Comparison of ENCODE assay signal across 1 cellular context in the genomic region with DNA sequence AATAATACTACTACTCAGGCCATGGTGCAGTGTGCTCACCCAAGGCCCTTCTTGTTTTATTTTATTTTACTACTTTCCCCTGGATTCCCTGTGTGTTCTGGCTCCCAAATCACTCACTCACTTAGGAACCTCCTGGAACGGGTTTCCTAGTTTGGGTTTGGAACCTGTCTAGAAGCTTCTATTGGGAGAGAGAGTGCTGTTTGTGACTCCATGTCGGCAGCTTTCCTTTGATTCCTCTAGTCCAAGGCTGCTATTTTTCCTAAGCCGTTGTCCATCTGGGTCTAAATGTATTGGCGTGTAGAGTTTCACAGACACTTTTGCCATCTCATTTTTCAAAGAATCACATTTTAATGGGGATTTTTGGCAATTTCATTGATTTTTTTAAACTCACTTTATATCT.
TF ChIP-seq lines count a peak whose summit lies in the region.

No MANE protein-coding gene starts in this region.

TF ChIP-seq in HepG2, 621 proteins besides CTCF, POLR2A, EP300 and RAD21 (continued from another document):
- TF ChIP-seq, protein P1, sequence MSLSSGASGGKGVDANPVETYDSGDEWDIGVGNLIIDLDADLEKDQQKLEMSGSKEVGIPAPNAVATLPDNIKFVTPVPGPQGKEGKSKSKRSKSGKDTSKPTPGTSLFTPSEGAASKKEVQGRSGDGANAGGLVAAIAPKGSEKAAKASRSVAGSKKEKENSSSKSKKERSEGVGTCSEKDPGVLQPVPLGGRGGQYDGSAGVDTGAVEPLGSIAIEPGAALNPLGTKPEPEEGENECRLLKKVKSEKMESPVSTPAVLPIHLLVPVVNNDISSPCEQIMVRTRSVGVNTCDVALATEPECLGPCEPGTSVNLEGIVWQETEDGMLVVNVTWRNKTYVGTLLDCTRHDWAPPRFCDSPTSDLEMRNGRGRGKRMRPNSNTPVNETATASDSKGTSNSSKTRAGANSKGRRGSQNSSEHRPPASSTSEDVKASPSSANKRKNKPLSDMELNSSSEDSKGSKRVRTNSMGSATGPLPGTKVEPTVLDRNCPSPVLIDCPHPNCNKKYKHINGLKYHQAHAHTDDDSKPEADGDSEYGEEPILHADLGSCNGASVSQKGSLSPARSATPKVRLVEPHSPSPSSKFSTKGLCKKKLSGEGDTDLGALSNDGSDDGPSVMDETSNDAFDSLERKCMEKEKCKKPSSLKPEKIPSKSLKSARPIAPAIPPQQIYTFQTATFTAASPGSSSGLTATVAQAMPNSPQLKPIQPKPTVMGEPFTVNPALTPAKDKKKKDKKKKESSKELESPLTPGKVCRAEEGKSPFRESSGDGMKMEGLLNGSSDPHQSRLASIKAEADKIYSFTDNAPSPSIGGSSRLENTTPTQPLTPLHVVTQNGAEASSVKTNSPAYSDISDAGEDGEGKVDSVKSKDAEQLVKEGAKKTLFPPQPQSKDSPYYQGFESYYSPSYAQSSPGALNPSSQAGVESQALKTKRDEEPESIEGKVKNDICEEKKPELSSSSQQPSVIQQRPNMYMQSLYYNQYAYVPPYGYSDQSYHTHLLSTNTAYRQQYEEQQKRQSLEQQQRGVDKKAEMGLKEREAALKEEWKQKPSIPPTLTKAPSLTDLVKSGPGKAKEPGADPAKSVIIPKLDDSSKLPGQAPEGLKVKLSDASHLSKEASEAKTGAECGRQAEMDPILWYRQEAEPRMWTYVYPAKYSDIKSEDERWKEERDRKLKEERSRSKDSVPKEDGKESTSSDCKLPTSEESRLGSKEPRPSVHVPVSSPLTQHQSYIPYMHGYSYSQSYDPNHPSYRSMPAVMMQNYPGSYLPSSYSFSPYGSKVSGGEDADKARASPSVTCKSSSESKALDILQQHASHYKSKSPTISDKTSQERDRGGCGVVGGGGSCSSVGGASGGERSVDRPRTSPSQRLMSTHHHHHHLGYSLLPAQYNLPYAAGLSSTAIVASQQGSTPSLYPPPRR (CRISPR knock-in tag; IDR thresholded peaks at IDR 0.05; ENCODE audit: borderline replicate concordance), result no peak
- TF ChIP-seq, protein P2, sequence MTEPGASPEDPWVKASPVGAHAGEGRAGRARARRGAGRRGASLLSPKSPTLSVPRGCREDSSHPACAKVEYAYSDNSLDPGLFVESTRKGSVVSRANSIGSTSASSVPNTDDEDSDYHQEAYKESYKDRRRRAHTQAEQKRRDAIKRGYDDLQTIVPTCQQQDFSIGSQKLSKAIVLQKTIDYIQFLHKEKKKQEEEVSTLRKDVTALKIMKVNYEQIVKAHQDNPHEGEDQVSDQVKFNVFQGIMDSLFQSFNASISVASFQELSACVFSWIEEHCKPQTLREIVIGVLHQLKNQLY (CRISPR knock-in tag; IDR thresholded peaks at IDR 0.05), result 0 out of 2 replicates have a peak, but pooled peaks have one; percentile 26
- TF ChIP-seq, protein P3, sequence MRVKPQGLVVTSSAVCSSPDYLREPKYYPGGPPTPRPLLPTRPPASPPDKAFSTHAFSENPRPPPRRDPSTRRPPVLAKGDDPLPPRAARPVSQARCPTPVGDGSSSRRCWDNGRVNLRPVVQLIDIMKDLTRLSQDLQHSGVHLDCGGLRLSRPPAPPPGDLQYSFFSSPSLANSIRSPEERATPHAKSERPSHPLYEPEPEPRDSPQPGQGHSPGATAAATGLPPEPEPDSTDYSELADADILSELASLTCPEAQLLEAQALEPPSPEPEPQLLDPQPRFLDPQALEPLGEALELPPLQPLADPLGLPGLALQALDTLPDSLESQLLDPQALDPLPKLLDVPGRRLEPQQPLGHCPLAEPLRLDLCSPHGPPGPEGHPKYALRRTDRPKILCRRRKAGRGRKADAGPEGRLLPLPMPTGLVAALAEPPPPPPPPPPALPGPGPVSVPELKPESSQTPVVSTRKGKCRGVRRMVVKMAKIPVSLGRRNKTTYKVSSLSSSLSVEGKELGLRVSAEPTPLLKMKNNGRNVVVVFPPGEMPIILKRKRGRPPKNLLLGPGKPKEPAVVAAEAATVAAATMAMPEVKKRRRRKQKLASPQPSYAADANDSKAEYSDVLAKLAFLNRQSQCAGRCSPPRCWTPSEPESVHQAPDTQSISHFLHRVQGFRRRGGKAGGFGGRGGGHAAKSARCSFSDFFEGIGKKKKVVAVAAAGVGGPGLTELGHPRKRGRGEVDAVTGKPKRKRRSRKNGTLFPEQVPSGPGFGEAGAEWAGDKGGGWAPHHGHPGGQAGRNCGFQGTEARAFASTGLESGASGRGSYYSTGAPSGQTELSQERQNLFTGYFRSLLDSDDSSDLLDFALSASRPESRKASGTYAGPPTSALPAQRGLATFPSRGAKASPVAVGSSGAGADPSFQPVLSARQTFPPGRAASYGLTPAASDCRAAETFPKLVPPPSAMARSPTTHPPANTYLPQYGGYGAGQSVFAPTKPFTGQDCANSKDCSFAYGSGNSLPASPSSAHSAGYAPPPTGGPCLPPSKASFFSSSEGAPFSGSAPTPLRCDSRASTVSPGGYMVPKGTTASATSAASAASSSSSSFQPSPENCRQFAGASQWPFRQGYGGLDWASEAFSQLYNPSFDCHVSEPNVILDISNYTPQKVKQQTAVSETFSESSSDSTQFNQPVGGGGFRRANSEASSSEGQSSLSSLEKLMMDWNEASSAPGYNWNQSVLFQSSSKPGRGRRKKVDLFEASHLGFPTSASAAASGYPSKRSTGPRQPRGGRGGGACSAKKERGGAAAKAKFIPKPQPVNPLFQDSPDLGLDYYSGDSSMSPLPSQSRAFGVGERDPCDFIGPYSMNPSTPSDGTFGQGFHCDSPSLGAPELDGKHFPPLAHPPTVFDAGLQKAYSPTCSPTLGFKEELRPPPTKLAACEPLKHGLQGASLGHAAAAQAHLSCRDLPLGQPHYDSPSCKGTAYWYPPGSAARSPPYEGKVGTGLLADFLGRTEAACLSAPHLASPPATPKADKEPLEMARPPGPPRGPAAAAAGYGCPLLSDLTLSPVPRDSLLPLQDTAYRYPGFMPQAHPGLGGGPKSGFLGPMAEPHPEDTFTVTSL (CRISPR knock-in tag; IDR thresholded peaks at IDR 0.05; ENCODE audit: borderline replicate concordance), result no peak
- TF ChIP-seq RCOR2 (CRISPR knock-in tag; IDR thresholded peaks at IDR 0.05) (no peak), KDM3A (CRISPR knock-in tag; IDR thresholded peaks at IDR 0.05; ENCODE audit: low read depth) (peak; percentile 27; the same call in 1 of the 2 replicates), RFX1 (IDR thresholded peaks at IDR 0.05) (no peak), MXI1 (IDR thresholded peaks at IDR 0.05; ENCODE audit: borderline replicate concordance, low read depth, low read length) (no peak), HNRNPLL (IDR thresholded peaks at IDR 0.05; ENCODE audit: low read depth, low read length, poor library complexity, severe bottlenecking) (no peak), SMARCC2 (IDR thresholded peaks at IDR 0.05) (no peak), MTF1 (CRISPR knock-in tag; IDR thresholded peaks at IDR 0.05) (no peak), RBM39 (IDR thresholded peaks at IDR 0.05; ENCODE audit: low read depth, low read length, poor library complexity, severe bottlenecking) (no peak), ZNF432 (CRISPR knock-in tag; IDR thresholded peaks at IDR 0.05; ENCODE audit: borderline replicate concordance) (no peak), ETV6 (CRISPR knock-in tag; conservative IDR thresholded peaks at IDR 0.05) (no peak), ZNF335 (CRISPR knock-in tag; IDR thresholded peaks at IDR 0.05) (no peak; the same call in 1 of the 2 replicates)
- TF ChIP-seq, protein P4, sequence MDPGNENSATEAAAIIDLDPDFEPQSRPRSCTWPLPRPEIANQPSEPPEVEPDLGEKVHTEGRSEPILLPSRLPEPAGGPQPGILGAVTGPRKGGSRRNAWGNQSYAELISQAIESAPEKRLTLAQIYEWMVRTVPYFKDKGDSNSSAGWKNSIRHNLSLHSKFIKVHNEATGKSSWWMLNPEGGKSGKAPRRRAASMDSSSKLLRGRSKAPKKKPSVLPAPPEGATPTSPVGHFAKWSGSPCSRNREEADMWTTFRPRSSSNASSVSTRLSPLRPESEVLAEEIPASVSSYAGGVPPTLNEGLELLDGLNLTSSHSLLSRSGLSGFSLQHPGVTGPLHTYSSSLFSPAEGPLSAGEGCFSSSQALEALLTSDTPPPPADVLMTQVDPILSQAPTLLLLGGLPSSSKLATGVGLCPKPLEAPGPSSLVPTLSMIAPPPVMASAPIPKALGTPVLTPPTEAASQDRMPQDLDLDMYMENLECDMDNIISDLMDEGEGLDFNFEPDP (CRISPR knock-in tag; conservative IDR thresholded peaks at IDR 0.05), result 0 out of 2 replicates have a peak, but pooled peaks have one; percentile 66
- TF ChIP-seq, protein P5, sequence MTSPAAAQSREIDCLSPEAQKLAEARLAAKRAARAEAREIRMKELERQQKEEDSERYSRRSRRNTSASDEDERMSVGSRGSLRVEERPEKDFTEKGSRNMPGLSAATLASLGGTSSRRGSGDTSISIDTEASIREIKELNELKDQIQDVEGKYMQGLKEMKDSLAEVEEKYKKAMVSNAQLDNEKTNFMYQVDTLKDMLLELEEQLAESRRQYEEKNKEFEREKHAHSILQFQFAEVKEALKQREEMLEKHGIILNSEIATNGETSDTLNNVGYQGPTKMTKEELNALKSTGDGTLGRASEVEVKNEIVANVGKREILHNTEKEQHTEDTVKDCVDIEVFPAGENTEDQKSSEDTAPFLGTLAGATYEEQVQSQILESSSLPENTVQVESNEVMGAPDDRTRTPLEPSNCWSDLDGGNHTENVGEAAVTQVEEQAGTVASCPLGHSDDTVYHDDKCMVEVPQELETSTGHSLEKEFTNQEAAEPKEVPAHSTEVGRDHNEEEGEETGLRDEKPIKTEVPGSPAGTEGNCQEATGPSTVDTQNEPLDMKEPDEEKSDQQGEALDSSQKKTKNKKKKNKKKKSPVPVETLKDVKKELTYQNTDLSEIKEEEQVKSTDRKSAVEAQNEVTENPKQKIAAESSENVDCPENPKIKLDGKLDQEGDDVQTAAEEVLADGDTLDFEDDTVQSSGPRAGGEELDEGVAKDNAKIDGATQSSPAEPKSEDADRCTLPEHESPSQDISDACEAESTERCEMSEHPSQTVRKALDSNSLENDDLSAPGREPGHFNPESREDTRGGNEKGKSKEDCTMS (CRISPR knock-in tag; conservative IDR thresholded peaks at IDR 0.05), result 0 out of 2 replicates have a peak, but pooled peaks have one; percentile 26
- TF ChIP-seq, protein P6, sequence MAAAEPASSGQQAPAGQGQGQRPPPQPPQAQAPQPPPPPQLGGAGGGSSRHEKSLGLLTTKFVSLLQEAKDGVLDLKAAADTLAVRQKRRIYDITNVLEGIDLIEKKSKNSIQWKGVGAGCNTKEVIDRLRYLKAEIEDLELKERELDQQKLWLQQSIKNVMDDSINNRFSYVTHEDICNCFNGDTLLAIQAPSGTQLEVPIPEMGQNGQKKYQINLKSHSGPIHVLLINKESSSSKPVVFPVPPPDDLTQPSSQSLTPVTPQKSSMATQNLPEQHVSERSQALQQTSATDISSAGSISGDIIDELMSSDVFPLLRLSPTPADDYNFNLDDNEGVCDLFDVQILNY (CRISPR knock-in tag; conservative IDR thresholded peaks at IDR 0.05), result no peak
TF ChIP-seq in HepG2: peak in this region for 12.
